Comparison of ENCODE assay signal across 1 cellular context in genomic region chr12:108717243-108717642, GRCh38.
TF ChIP-seq lines count a peak whose summit lies in the region.

No MANE protein-coding gene starts in this region.

TF ChIP-seq in IMR-90, 13 proteins besides CTCF, POLR2A, EP300 and RAD21 (continued from another document):
- TF ChIP-seq USF2 (IDR thresholded peaks at IDR 0.05; ENCODE audit: low read depth, low read length), result no peak
- no peak for TF ChIP-seq MXI1 (IDR thresholded peaks at IDR 0.05; ENCODE audit: borderline replicate concordance, low read depth, low read length)
- TF ChIP-seq MAZ (IDR thresholded peaks at IDR 0.05; ENCODE audit: borderline replicate concordance, low read depth, low read length), result no peak
- TF ChIP-seq RFX5 (IDR thresholded peaks at IDR 0.05; ENCODE audit: low read depth, low read length), result no peak
- TF ChIP-seq RCOR1 (IDR thresholded peaks at IDR 0.05; ENCODE audit: insufficient replicate concordance, low read length), result no peak
